Comparison of ENCODE assay signal across 8 cellular contexts in the genomic region with DNA sequence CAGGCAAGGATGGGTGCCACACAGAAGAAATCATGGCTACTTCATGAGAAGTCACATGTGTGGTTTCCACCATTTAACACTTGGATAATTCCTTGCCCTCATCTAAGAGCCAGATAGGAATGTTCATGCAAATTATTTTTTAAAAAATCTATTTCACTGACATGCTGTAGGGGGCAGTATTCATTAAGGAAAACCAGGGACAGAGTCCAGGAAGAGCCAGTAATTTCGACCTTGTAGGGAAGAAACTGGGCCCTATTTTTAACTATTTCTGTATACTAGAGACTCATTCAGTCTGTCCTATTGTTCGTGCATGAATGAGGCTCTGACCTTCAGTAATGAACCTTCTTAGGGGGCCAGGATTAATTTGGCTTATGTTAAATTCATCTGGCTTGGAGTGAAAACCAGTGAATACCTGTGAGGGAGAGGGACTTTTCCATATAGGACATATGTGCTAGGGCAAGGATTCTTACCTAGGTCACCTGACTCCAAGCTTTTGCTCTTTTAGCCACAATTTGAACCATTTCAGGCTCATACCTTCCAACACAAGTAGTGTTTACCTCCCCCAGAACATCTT.
A peak's percentile ranks its signal among the peaks of the same experiment; 100 is the strongest.
DNase-seq lines count a peak whose midpoint lies in the region; ATAC-seq and TF ChIP-seq lines count a peak whose summit lies in the region.

No MANE protein-coding gene starts in this region.

- 23 to 41% (median 27%) methylated on average over 2 of the region's 2 CpGs for WGBS in psoas muscle, 3 donors

- H3K4me3 Mint-ChIP-seq in HFFc6, result no peak overlapping the region

- H3K4me1 ChIP-seq in Panc1 (ENCODE audit: control insufficient read depth, insufficient read depth, low read length) (no peaks in the 10 kb centered on the region), psoas muscle (no peaks in the 10 kb centered on the region)

- H3K4me3 ChIP-seq in Panc1 (ENCODE audit: low read depth in 2 of 2, low read length in 2 of 2) (no peak overlapping the region), fibroblast of the aortic adventitia (ENCODE audit: low read depth, low read length) (no peak overlapping the region), psoas muscle (no peak overlapping the region)

- H3K9me3 Mint-ChIP-seq in HFFc6, result no peaks in the 10 kb centered on the region

- 0 out of 2 replicates have a peak, but pooled peaks cover under 1% of the 10 kb centered on the region for H3K36me3 Mint-ChIP-seq in HFFc6 (ENCODE audit: low read depth)

- ATAC-seq in Panc1, result 0 out of 2 replicates have a peak, but pooled peaks have one; percentile 58
- peak in 3 of 4 donors; percentile 26 to 56 (median 56) for ATAC-seq in psoas muscle
- no peak for ATAC-seq in HG03521 (IDR thresholded peaks at IDR 0.05; ENCODE audit: unreplicated experiment)
- ATAC-seq in HG03571 (IDR thresholded peaks at IDR 0.05; ENCODE audit: unreplicated experiment), result no peak

- CTCF ChIA-PET in Panc1 (lab: Charles Lee), result interaction anchor here (0.6 kb wide), 1 partner anchor 143 kb away, joined by 6 read pairs; no protein-coding TSS in a partner anchor

- H3K4me1 Mint-ChIP-seq in HFFc6 (ENCODE audit: low read depth), result peaks cover 21% of the 10 kb centered on the region

- H3K27ac Mint-ChIP-seq in HFFc6, result peak overlapping the region; percentile 29; the same call in 1 of the 2 replicates

- H3K27me3 Mint-ChIP-seq in HFFc6 (ENCODE audit: insufficient read depth), result no peaks in the 10 kb centered on the region; the same call in 1 of the 2 replicates

- H3K36me3 ChIP-seq in Panc1 (ENCODE audit: control insufficient read depth, insufficient read depth, low read length) (no peaks in the 10 kb centered on the region), psoas muscle (ENCODE audit: insufficient read depth in 1 of 2, low read depth in 1 of 2) (peaks cover 0 to 3% of the 10 kb centered on the region in 2 donors)

- intact Hi-C loops in Panc1 (cut with micrococcal nuclease; ENCODE audit: unreplicated experiment) (no loop called here), psoas muscle (cut with DNase I) (loop anchor here in 1 of 2 donors (2.0 kb wide), 1 partner anchor 341 kb away; no protein-coding TSS in a partner anchor)

- DNase-seq in AG09319 (ENCODE audit: extremely low read depth, low read depth) (peak; percentile 38), HFFc6 (peak; percentile 65), Panc1 (ENCODE audit: low read depth, low spot score) (no peak), fibroblast of the aortic adventitia (ENCODE audit: low read depth) (peak; percentile 79), psoas muscle (no peak)
- DNase-seq in activated naive CD4-positive, alpha-beta T cell treated with anti-CD3 and anti-CD28 coated beads, Interleukin-2, amount 50 U/mL, for 16 hours, result no peak

- POLR2A ChIA-PET in Panc1 (lab: Charles Lee), result no interaction called here

- H3K27ac ChIP-seq in Panc1 (ENCODE audit: low read length), result no peak overlapping the region
- H3K27ac ChIP-seq in psoas muscle, result no peak overlapping the region

- H3K9me3 ChIP-seq in Panc1 (ENCODE audit: control insufficient read depth, insufficient read depth, low read depth, low read length) (no peaks in the 10 kb centered on the region), psoas muscle (no peaks in the 10 kb centered on the region)

- TF ChIP-seq CTCF in AG09319 (IDR thresholded peaks at IDR 0.05; ENCODE audit: low read depth, low read length), result peak; percentile 62
- peak; percentile 90 for TF ChIP-seq CTCF in HFFc6 (IDR thresholded peaks at IDR 0.05)
- peak; percentile 71 for TF ChIP-seq CTCF in Panc1 (IDR thresholded peaks at IDR 0.05)
- TF ChIP-seq CTCF in fibroblast of the aortic adventitia (IDR thresholded peaks at IDR 0.05; ENCODE audit: insufficient read depth, low read length), result peak; percentile 63
- peak; percentile 47 for TF ChIP-seq CTCF in psoas muscle (IDR thresholded peaks at IDR 0.05)

- H3K27me3 ChIP-seq in Panc1 (ENCODE audit: control insufficient read depth, insufficient read depth, low read length) (no peaks in the 10 kb centered on the region), psoas muscle (ENCODE audit: insufficient read depth in 3 of 3, low read length in 2 of 3) (no peaks in the 10 kb centered on the region)

- in situ Hi-C loops in Panc1 (cut with HindIII; ENCODE audit: low pct_unique_long_range_greater_than_20kb, low sequenced_read_pairs), result no loop called here

- no TSS peak for BruUV-seq in Panc1 (replicated peaks; lab: Mats Ljungman, UMichigan)

Comparison
In these comparisons a context has a peak if more than half of its experiments do, and no peak if none do; other contexts are left out.
1. DNase-seq: peak in AG09319 (single experiment), HFFc6 (single experiment) and fibroblast of the aortic adventitia (single experiment); none in Panc1 (single experiment), psoas muscle (0 of 2) and activated naive CD4-positive, alpha-beta T cell treated with anti-CD3 and anti-CD28 coated beads, Interleukin-2, amount 50 U/mL, for 16 hours (single experiment).
2. ATAC-seq: peak in Panc1 (single experiment) and psoas muscle (3 of 4); none in HG03521 (single experiment) and HG03571 (single experiment).
3. Peak in every context shown above with its lines, with median percentiles within 50 percentile points of each other: CTCF ChIP-seq.